14 cellular contexts compared by ENCODE assay signal in genomic region chr1:26158271-26159112, GRCh38. TPM values are rescaled to one million over a fixed set of nuclear protein-coding genes. Genes with fewer than 3 reads are reported as not detected.
DNase-seq lines count a peak whose midpoint lies in the region; ATAC-seq and TF ChIP-seq lines count a peak whose summit lies in the region.
"Had no signal": no experiment of that assay in that cellular context is flagged by ENCODE, and none has a peak within 500 bp of the region (broad histone marks: within the 10 kb centered on the region; RNA-seq: fewer than 3 reads in every experiment).

Gene FAM110D (plus strand): TSS chr1:26159079. CDS start chr1:26161292, 2,213 bp downstream.

- H3K9me3 ChIP-seq in iPS-20b (ENCODE audit: insufficient read depth, low read depth, low read length) = no peaks in the 10 kb centered on the region

- intact Hi-C loops in CD14-positive monocyte (cut with micrococcal nuclease) = no loop called here
- intact Hi-C loops in posterior vena cava (cut with DNase I) = no loop called here

- peaks cover 33% of the 10 kb centered on the region for H3K4me1 Mint-ChIP-seq in CD14-positive monocyte

- peak within 1 kb of the TSS; percentile 49 for H3K4me3 ChIP-seq in iPS-20b (ENCODE audit: low read length)

- H3K9me3 Mint-ChIP-seq in CD14-positive monocyte = peaks cover 0 to 8% (median 0%) of the 10 kb centered on the region in 7 donors

- no peak within 1 kb of the TSS for H3K9ac ChIP-seq in iPS-20b (ENCODE audit: low read depth, low read length)

- H3K36me3 Mint-ChIP-seq in CD14-positive monocyte = peaks cover 0 to 2% of the 10 kb centered on the region in 2 donors

- DNase-seq in CD14-positive monocyte (ENCODE audit: low spot score) = no peak
- DNase-seq in UCSD-AML1 (lab: John Stamatoyannopoulos, UW; ENCODE audit: unreplicated experiment) = peak; percentile 43
- DNase-seq in posterior vena cava (ENCODE audit: low spot score) = peak; percentile 31
- DNase-seq in NCI-H1105 (lab: John Stamatoyannopoulos, UW) = no peak
- no peak for DNase-seq in stimulated activated CD4-positive, alpha-beta T cell treated with anti-CD3 and anti-CD28 coated beads, Interleukin-2, amount 100 ng/mL, for 48 hours
- DNase-seq in central memory CD4-positive, alpha-beta T cell = no peak
- DNase-seq: activated CD4-positive, alpha-beta T cell treated with anti-CD3 and anti-CD28 coated beads for 1 hour; activated T-cell treated with anti-CD3 and anti-CD28 coated beads for 4 hours; left colon; NCI-H1048; nucleus accumbens; T-helper 1 cell had no signal

- peaks cover 66 to 79% (median 78%) of the 10 kb centered on the region in 3 donors for H3K27me3 Mint-ChIP-seq in CD14-positive monocyte (ENCODE audit: low read depth in 3 of 3)

- peaks cover 30% of the 10 kb centered on the region for H3K4me1 ChIP-seq in iPS-20b (ENCODE audit: insufficient read depth, low read length)

- H3K27me3 ChIP-seq in iPS-20b (ENCODE audit: insufficient read depth, low read length) = peaks cover 100% of the 10 kb centered on the region

- H3K27ac ChIP-seq in iPS-20b (ENCODE audit: low read length) = no peak within 1 kb of the TSS

- no peak for TF ChIP-seq CTCF in CD14-positive monocyte (IDR thresholded peaks at IDR 0.05)

- H3K36me3 ChIP-seq in iPS-20b (ENCODE audit: insufficient read depth, low read depth, low read length) = no peaks in the 10 kb centered on the region

- peak within 1 kb of the TSS; percentile 6 to 61 for H3K4me3 Mint-ChIP-seq in CD14-positive monocyte

- ATAC-seq in HG02885 (IDR thresholded peaks at IDR 0.05; ENCODE audit: poor library complexity, unreplicated experiment) = no peak
- ATAC-seq: left colon had no signal

- peak within 1 kb of the TSS in 2 of 7 donors; percentile 16 to 49 for H3K27ac Mint-ChIP-seq in CD14-positive monocyte

RNA-seq across cellular contexts. Expression of gene FAM110D, which starts in this region (rescaled TPM):
- not detected for polyA plus RNA-seq in CD14-positive monocyte
- 1 to 10 TPM; 4.5 to 4.7 TPM for total RNA-seq in posterior vena cava

Comparison
In these comparisons a context has a peak if more than half of its experiments do, and no peak if none do; other contexts are left out.
1. DNase-seq: peak in UCSD-AML1 (single experiment) and posterior vena cava (single experiment); none in CD14-positive monocyte (single experiment), NCI-H1105 (single experiment), stimulated activated CD4-positive, alpha-beta T cell treated with anti-CD3 and anti-CD28 coated beads, Interleukin-2, amount 100 ng/mL, for 48 hours (0 of 2) and central memory CD4-positive, alpha-beta T cell (single experiment).